8 cellular contexts compared by ENCODE assay signal in the genomic region with DNA sequence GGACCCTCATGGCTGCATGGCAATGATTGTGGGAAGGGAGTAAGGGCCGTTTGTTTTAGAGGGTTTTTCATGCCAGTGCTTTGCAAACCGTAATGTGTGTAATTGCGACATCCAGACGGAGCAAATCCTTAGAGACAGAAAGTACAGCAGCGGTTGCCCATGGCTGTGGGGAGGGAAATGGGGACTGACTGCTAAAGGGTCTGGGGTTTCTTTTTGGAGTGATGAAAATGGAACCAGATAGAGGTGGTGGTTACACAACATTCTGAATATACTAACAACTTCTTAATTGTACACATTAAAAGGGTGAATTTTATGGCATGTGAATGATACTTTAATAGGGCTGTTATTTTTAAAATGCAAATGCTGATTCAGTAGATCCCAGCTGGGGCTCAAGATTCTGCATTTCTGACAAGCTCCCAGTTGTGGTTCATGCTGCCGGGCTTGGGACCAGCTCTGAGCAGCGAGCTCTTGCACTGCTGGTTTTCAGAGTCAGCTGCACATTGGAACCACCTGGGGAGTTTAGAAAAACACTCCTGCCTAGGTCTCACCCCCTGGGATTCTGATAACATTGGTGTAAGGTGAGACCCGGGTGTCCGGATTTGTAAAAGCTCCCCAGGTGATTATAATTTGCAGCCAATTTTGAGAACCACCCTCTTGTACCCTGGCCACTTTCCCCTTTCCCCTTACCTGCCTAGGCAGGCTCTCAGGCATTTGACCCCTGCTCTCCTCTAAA. TPM values are rescaled to one million over a fixed set of nuclear protein-coding genes. Genes with fewer than 3 reads are reported as not detected.
DNase-seq lines count a peak whose midpoint lies in the region; ATAC-seq and TF ChIP-seq lines count a peak whose summit lies in the region.

No MANE protein-coding gene starts in this region.

- peak overlapping the region; percentile 73 to 92 (median 88) for H3K4me3 Mint-ChIP-seq in CD4-positive, alpha-beta memory T cell
- peak overlapping the region; percentile 88 for H3K4me3 Mint-ChIP-seq in stimulated activated naive CD8-positive, alpha-beta T cell treated with anti-CD3 and anti-CD28 coated beads, Interleukin-15, Interleukin-2, amounts not matched to agents 100 ng/mL and 50 ng/mL, for 24 hours

- peak overlapping the region; percentile 97 for H3K27ac ChIP-seq in CD4-positive, alpha-beta memory T cell (ENCODE audit: low read depth, low read length)
- peak overlapping the region; percentile 96 for H3K27ac ChIP-seq in hepatocyte

- POLR2A ChIA-PET in CD4-positive, alpha-beta memory T cell (lab: Charles Lee; ENCODE audit: partially characterized antibody) = interaction anchor here (0.8 to 20.8 kb wide), 13 partner anchors 8 to 150 kb away, joined by 3 to 1740 read pairs (median 8); a partner anchor contains a TSS

- H3K4me1 Mint-ChIP-seq in CD4-positive, alpha-beta memory T cell = peaks cover 45 to 88% (median 74%) of the 10 kb centered on the region in 4 donors
- peaks cover 63% of the 10 kb centered on the region for H3K4me1 Mint-ChIP-seq in stimulated activated naive CD8-positive, alpha-beta T cell treated with anti-CD3 and anti-CD28 coated beads, Interleukin-15, Interleukin-2, amounts not matched to agents 100 ng/mL and 50 ng/mL, for 24 hours (ENCODE audit: low read depth)

- no peak for ATAC-seq in activated naive CD4-positive, alpha-beta T cell treated with anti-CD3 and anti-CD28 coated beads, Interleukin-2, amount 50 U/mL, for 72 hours
- no peak for ATAC-seq in GM19397 (IDR thresholded peaks at IDR 0.05; ENCODE audit: unreplicated experiment)

- H3K27ac Mint-ChIP-seq in CD4-positive, alpha-beta memory T cell = peak overlapping the region; percentile 96 to 100 (median 99)
- peak overlapping the region; percentile 95 to 99 for H3K27ac Mint-ChIP-seq in activated naive CD4-positive, alpha-beta T cell treated with anti-CD3 and anti-CD28 coated beads, Interleukin-2, amount 50 U/mL, for 72 hours
- peak overlapping the region; percentile 94 for H3K27ac Mint-ChIP-seq in stimulated activated naive CD8-positive, alpha-beta T cell treated with anti-CD3 and anti-CD28 coated beads, Interleukin-15, Interleukin-2, amounts not matched to agents 100 ng/mL and 50 ng/mL, for 24 hours

- H3K9me2 ChIP-seq in hepatocyte (replicated peaks; ENCODE audit: insufficient read depth) = no peaks in the 10 kb centered on the region

- H3K4me1 ChIP-seq in CD4-positive, alpha-beta memory T cell (ENCODE audit: insufficient read depth, low read length) = peaks cover 65% of the 10 kb centered on the region
- peaks cover 36% of the 10 kb centered on the region for H3K4me1 ChIP-seq in hepatocyte (ENCODE audit: insufficient read depth)

- H4K20me1 ChIP-seq in hepatocyte (ENCODE audit: insufficient read depth, poor library complexity, severe bottlenecking) = no peaks in the 10 kb centered on the region

- H3K36me3 ChIP-seq in CD4-positive, alpha-beta memory T cell (ENCODE audit: insufficient read depth, low read length) = no peaks in the 10 kb centered on the region
- no peaks in the 10 kb centered on the region for H3K36me3 ChIP-seq in hepatocyte (replicated peaks; ENCODE audit: insufficient read depth, low read depth)

- CTCF ChIA-PET in CD4-positive, alpha-beta memory T cell (lab: Charles Lee; ENCODE audit: partially characterized antibody) = interaction anchor here (0.9 to 13.2 kb wide), 4 partner anchors 16 to 102 kb away, joined by 4 to 462 read pairs (median 8); a partner anchor contains a TSS

- H3K27me3 Mint-ChIP-seq in CD4-positive, alpha-beta memory T cell = no peaks in the 10 kb centered on the region
- no peaks in the 10 kb centered on the region for H3K27me3 Mint-ChIP-seq in stimulated activated naive CD8-positive, alpha-beta T cell treated with anti-CD3 and anti-CD28 coated beads, Interleukin-15, Interleukin-2, amounts not matched to agents 100 ng/mL and 50 ng/mL, for 24 hours

- peak overlapping the region; percentile 77 to 81 for H3K4me3 ChIP-seq in CD4-positive, alpha-beta memory T cell (ENCODE audit: low read length in 2 of 2)
- H3K4me3 ChIP-seq in hepatocyte = peak overlapping the region; percentile 22

- intact Hi-C loops in CD4-positive, alpha-beta memory T cell (cut with micrococcal nuclease) = no loop called here

- 23% methylated on average over 9 of the region's 9 CpGs for whole genome bisulfite sequencing in hepatocyte (ENCODE audit: low lambda C conversion rate, missing lambda C conversion rate)

- no peaks in the 10 kb centered on the region for H3K9me3 ChIP-seq in CD4-positive, alpha-beta memory T cell (ENCODE audit: control insufficient read depth in 1 of 2, low read length in 2 of 2)
- no peaks in the 10 kb centered on the region for H3K9me3 ChIP-seq in hepatocyte (ENCODE audit: low read depth)

- H3K79me2 ChIP-seq in hepatocyte = peaks cover under 1% of the 10 kb centered on the region

- no peak for TF ChIP-seq CTCF in hepatocyte (IDR thresholded peaks at IDR 0.05; ENCODE audit: poor library complexity)

- H3K27me3 ChIP-seq in CD4-positive, alpha-beta memory T cell (ENCODE audit: insufficient read depth, low read length) = no peaks in the 10 kb centered on the region
- no peaks in the 10 kb centered on the region for H3K27me3 ChIP-seq in hepatocyte

- peaks cover 0 to 6% of the 10 kb centered on the region in 2 donors for H3K36me3 Mint-ChIP-seq in CD4-positive, alpha-beta memory T cell
- H3K36me3 Mint-ChIP-seq in activated naive CD4-positive, alpha-beta T cell treated with anti-CD3 and anti-CD28 coated beads, Interleukin-2, amount 50 U/mL, for 72 hours = peaks cover 6 to 10% of the 10 kb centered on the region in 2 donors
- no peaks in the 10 kb centered on the region for H3K36me3 Mint-ChIP-seq in stimulated activated naive CD8-positive, alpha-beta T cell treated with anti-CD3 and anti-CD28 coated beads, Interleukin-15, Interleukin-2, amounts not matched to agents 100 ng/mL and 50 ng/mL, for 24 hours (ENCODE audit: low read depth)

- H3K9me3 Mint-ChIP-seq in CD4-positive, alpha-beta memory T cell = no peaks in the 10 kb centered on the region
- H3K9me3 Mint-ChIP-seq in activated naive CD4-positive, alpha-beta T cell treated with anti-CD3 and anti-CD28 coated beads, Interleukin-2, amount 50 U/mL, for 72 hours = no peaks in the 10 kb centered on the region
- no peaks in the 10 kb centered on the region for H3K9me3 Mint-ChIP-seq in stimulated activated naive CD8-positive, alpha-beta T cell treated with anti-CD3 and anti-CD28 coated beads, Interleukin-15, Interleukin-2, amounts not matched to agents 100 ng/mL and 50 ng/mL, for 24 hours

- H3K4me2 ChIP-seq in hepatocyte = peak overlapping the region; percentile 79

- peak; percentile 26 to 43 (median 28) for DNase-seq in CD4-positive, alpha-beta memory T cell
- peak; percentile 10 for DNase-seq in NCI-H1436 (lab: John Stamatoyannopoulos, UW)
- no peak for DNase-seq in activated naive CD4-positive, alpha-beta T cell treated with anti-CD3 and anti-CD28 coated beads, Interleukin-2, amount 50 U/mL, for 72 hours (ENCODE audit: low spot score in 2 of 2)
- DNase-seq in hepatocyte (ENCODE audit: low spot score) = peak; percentile 61
- no peak for DNase-seq in OCI-M2 (lab: John Stamatoyannopoulos, UW; ENCODE audit: unreplicated experiment)
- DNase-seq in activated CD4-positive, CD25-positive, alpha-beta regulatory T cell treated with anti-CD3 and anti-CD28 coated beads, Interleukin-2, amount 50 U/mL, for 72 hours = no peak

- no peak overlapping the region for H2AFZ ChIP-seq in hepatocyte

RNA-seq across cellular contexts. Expression of a gene that starts 47.7 kb away (rescaled TPM):
- total RNA-seq in CD4-positive, alpha-beta memory T cell = 10 to 100 TPM; 56.1 to 61.3 TPM
- 10 to 100 TPM; 53.4 to 61.9 TPM for polyA plus RNA-seq in CD4-positive, alpha-beta memory T cell
- total RNA-seq in activated naive CD4-positive, alpha-beta T cell treated with anti-CD3 and anti-CD28 coated beads, Interleukin-2, amount 50 U/mL, for 72 hours = 100 to 1,000 TPM; 107 to 135 TPM
- total RNA-seq in hepatocyte = 59.2 and 68.4 TPM in 2 replicates
- polyA plus RNA-seq in hepatocyte = 38.7 and 41.1 TPM in 2 replicates

Comparison
In these comparisons a context has a peak if more than half of its experiments do, and no peak if none do; other contexts are left out.
1. DNase-seq: peak in CD4-positive, alpha-beta memory T cell (5 of 5), NCI-H1436 (single experiment) and hepatocyte (single experiment); none in activated naive CD4-positive, alpha-beta T cell treated with anti-CD3 and anti-CD28 coated beads, Interleukin-2, amount 50 U/mL, for 72 hours (0 of 2), OCI-M2 (single experiment) and activated CD4-positive, CD25-positive, alpha-beta regulatory T cell treated with anti-CD3 and anti-CD28 coated beads, Interleukin-2, amount 50 U/mL, for 72 hours (single experiment).
2. Peak in every context shown above with its lines, with median percentiles within 50 percentile points of each other: H3K27ac Mint-ChIP-seq.